ENCODE assay signal across 19 cellular contexts in the genomic region with DNA sequence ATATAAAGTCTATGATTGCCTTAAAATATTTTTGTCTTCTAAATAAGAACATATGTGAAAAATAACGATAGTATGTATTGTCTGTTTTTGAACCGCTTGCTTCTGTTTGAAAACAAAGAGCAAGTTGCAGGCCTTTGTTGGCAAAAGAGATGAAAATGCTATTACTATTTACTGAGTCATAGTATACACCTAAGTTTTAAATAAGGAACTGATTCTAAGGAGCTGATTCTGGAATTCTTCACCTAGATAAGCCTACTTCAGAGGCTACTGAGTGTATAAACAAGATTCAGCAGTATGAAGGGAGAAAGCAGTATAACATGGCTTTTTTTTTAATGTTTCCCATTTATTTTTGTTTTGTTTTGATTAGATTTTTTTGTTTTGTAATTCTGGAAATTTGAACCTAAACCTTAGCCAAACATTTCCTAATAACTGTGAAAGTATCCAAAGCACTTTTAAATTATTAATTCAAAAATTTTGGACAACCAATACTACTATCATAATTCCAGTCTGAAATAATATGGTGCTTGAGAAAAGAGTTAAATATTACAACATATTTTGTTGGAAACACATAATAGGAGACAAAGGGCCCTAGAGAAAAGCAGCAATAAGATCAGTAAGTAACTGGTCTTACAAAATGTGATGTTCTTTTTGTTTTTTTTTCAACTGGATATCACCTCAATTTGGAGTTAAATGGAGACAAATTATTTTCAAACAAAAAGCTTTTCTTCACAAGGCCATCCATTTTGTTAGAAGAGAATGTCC. TPM values are rescaled to one million over a fixed set of nuclear protein-coding genes. Genes with fewer than 3 reads are reported as not detected.
DNase-seq lines count a peak whose midpoint lies in the region; ATAC-seq, FAIRE-seq and TF ChIP-seq lines count a peak whose summit lies in the region.
"Had no signal": no experiment of that assay in that cellular context is flagged by ENCODE, and none has a peak within 500 bp of the region (broad histone marks: within the 10 kb centered on the region; RNA-seq: fewer than 3 reads in every experiment).

No MANE protein-coding gene starts in this region.

- H3K79me2 ChIP-seq in GM12878 (ENCODE audit: control insufficient read depth, insufficient read depth, low read length), result no peaks in the 10 kb centered on the region; the same call in 1 of the 2 replicates

- H3K27ac ChIP-seq in GM12878 (ENCODE audit: control insufficient read depth, insufficient read depth) (no peak overlapping the region), foreskin keratinocyte (no peak overlapping the region), subcutaneous abdominal adipose tissue (ENCODE audit: low read depth, low read length) (peak overlapping the region; percentile 57), heart right ventricle (no peak overlapping the region)
- H3K27ac ChIP-seq: SJCRH30 had no signal

- no peak overlapping the region for H3K4me2 ChIP-seq in GM12878 (ENCODE audit: control insufficient read depth, insufficient read depth)

- H3K36me3 ChIP-seq in GM12878 (ENCODE audit: control insufficient read depth in 2 of 2, insufficient read depth in 2 of 2, low read length in 1 of 2) (no peaks in the 10 kb centered on the region; a peak in 2 of 4 replicates), subcutaneous abdominal adipose tissue (ENCODE audit: control insufficient read depth in 5 of 5, insufficient read depth in 5 of 5, low read length in 5 of 5) (no peaks in the 10 kb centered on the region), heart right ventricle (peaks cover 0 to 13% (median 0%) of the 10 kb centered on the region in 9 donors)
- H3K36me3 ChIP-seq: BE2C had no signal

- H3K4me1 ChIP-seq in GM12878 (ENCODE audit: control insufficient read depth, insufficient read depth, low read length) (no peaks in the 10 kb centered on the region), foreskin keratinocyte (peaks cover 12% of the 10 kb centered on the region), subcutaneous abdominal adipose tissue (ENCODE audit: control insufficient read depth in 5 of 5, insufficient read depth in 5 of 5, low read length in 5 of 5) (peaks cover 0 to 28% (median 15%) of the 10 kb centered on the region in 5 donors), heart right ventricle (peaks cover 0 to 28% (median 16%) of the 10 kb centered on the region in 9 donors)
- H3K4me1 ChIP-seq: SJCRH30 had no signal

- CTCF ChIA-PET in GM12878 (lab: Yijun Ruan, JAX), result no interaction called here

- no peaks in the 10 kb centered on the region for H3K9me3 ChIP-seq in GM12878 (replicated peaks; ENCODE audit: control insufficient read depth, insufficient read depth, low read length)
- H3K9me3 ChIP-seq in subcutaneous abdominal adipose tissue (ENCODE audit: control insufficient read depth in 5 of 5, low read length in 5 of 5), result no peaks in the 10 kb centered on the region
- H3K9me3 ChIP-seq in heart right ventricle, result no peaks in the 10 kb centered on the region
- H3K9me3 ChIP-seq: BE2C, SJCRH30 had no signal

- intact Hi-C loops in GM12878 (cut with micrococcal nuclease; ENCODE audit: unreplicated experiment), result no loop called here
- intact Hi-C loops in heart right ventricle (cut with DNase I), result no loop called here

- no peak for FAIRE-seq in GM12878 (lab: Jason Lieb, UNC)
- FAIRE-seq: GM12892 had no signal

- TF ChIP-seq CTCF in GM12878 (IDR thresholded peaks at IDR 0.05 in 2 of 3, conservative IDR thresholded peaks at IDR 0.05 in 1 of 3; ENCODE audit: control insufficient read depth in 2 of 3, extremely low read depth in 1 of 3, insufficient read depth in 1 of 3, low read depth in 3 of 3, low read length in 3 of 3) (no peak), foreskin keratinocyte (conservative IDR thresholded peaks at IDR 0.05) (no peak), heart right ventricle (IDR thresholded peaks at IDR 0.05) (no peak)

- DNase-seq in NCI-H1930 (lab: John Stamatoyannopoulos, UW) (peak; percentile 32 to 35), GM12878 (ENCODE audit: low read depth, low spot score) (no peak), foreskin keratinocyte (peak in 1 of 2 donors; percentile 36), RPMI8226 (no peak), heart right ventricle (no peak)
- DNase-seq in activated naive CD4-positive, alpha-beta T cell (lab: John Stamatoyannopoulos, UW), result no peak
- DNase-seq: activated CD8-positive, alpha-beta memory T cell treated with anti-CD3 and anti-CD28 coated beads for 24 hours; activated naive CD8-positive, alpha-beta T cell treated with anti-CD3 and anti-CD28 coated beads, Interleukin-2, amount 50 U/mL, for 24 hours; BE2C; cerebellar nuclear complex; effector memory CD8-positive, alpha-beta T cell; GF-D8; naive B cell; NCI-H1105; NCI-H524 treated with DMSO at 0.1 percent for 48 hours; SJCRH30; stimulated activated CD4-positive, alpha-beta T cell treated with anti-CD3 and anti-CD28 coated beads, Interleukin-2, amount 100 ng/mL, for 48 hours had no signal

- ATAC-seq in GM12878, result peak; percentile 37; the same call in 1 of the 3 replicates
- peak; percentile 86 for ATAC-seq in foreskin keratinocyte
- ATAC-seq in heart right ventricle, result no peak
- ATAC-seq: activated naive CD8-positive, alpha-beta T cell treated with anti-CD3 and anti-CD28 coated beads, Interleukin-2, amount 50 U/mL, for 24 hours; effector memory CD8-positive, alpha-beta T cell had no signal

- in situ Hi-C loops in GM12878 (cut with MboI), result no loop called here

- H3K4me3 ChIP-seq in GM12878, result no peak overlapping the region
- H3K4me3 ChIP-seq in subcutaneous abdominal adipose tissue (ENCODE audit: low read depth in 1 of 5, low read length in 5 of 5), result no peak overlapping the region
- H3K4me3 ChIP-seq in heart right ventricle, result no peak overlapping the region
- H3K4me3 ChIP-seq: SJCRH30 had no signal

- no peak for TF ChIP-seq POLR2A in GM12878 (IDR thresholded peaks at IDR 0.05; ENCODE audit: low read depth, low read length)

- no peak for TF ChIP-seq RAD21 in GM12878 (IDR thresholded peaks at IDR 0.05; ENCODE audit: insufficient read depth, low read depth, low read length)

- H3K9ac ChIP-seq in GM12878 (ENCODE audit: control insufficient read depth, insufficient read depth, low read length), result no peak overlapping the region
- peak overlapping the region in 1 of 5 donors; percentile 60 for H3K9ac ChIP-seq in subcutaneous abdominal adipose tissue (ENCODE audit: low read length in 5 of 5)

- TF ChIP-seq EP300 in GM12878 (IDR thresholded peaks at IDR 0.05; ENCODE audit: borderline replicate concordance in 1 of 2, control insufficient read depth in 1 of 2, low read depth in 2 of 2, low read length in 2 of 2), result no peak

- WGBS in GM12878 (ENCODE audit: insufficient coverage, insufficient replicate concordance, low lambda C conversion rate, missing lambda C conversion rate), result 100% methylated on average over 2 of the region's 2 CpGs
- 84 to 85% methylated on average over 2 of the region's 2 CpGs for WGBS in heart right ventricle, 2 donors

- POLR2A ChIA-PET in GM12878 (lab: Charles Lee), result no interaction called here

- H2AFZ ChIP-seq in GM12878 (ENCODE audit: control insufficient read depth, low read depth, low read length), result no peak overlapping the region

- BruUV-seq in GM12878 (replicated peaks; lab: Mats Ljungman, UMichigan), result no TSS peak

- RAD21 ChIA-PET in GM12878 (lab: Charles Lee; ENCODE audit: unreplicated experiment), result no interaction called here

- SMC1A ChIA-PET in GM12878 (lab: Charles Lee; ENCODE audit: uncharacterized antibody, unreplicated experiment), result interaction anchor here (1.0 to 1.4 kb wide), 3 partner anchors 9 to 14 kb away, joined by 3 to 5 read pairs (median 4); no protein-coding TSS in a partner anchor

- H4K20me1 ChIP-seq in GM12878 (ENCODE audit: control insufficient read depth, insufficient read depth), result no peaks in the 10 kb centered on the region

- H3K27me3 ChIP-seq in GM12878 (replicated peaks in 1 of 2; ENCODE audit: control insufficient read depth in 2 of 2, insufficient read depth in 2 of 2, low read length in 1 of 2) (no peaks in the 10 kb centered on the region), foreskin keratinocyte (no peaks in the 10 kb centered on the region), subcutaneous abdominal adipose tissue (ENCODE audit: control insufficient read depth in 5 of 5, insufficient read depth in 4 of 5, low read length in 5 of 5) (no peaks in the 10 kb centered on the region), heart right ventricle (no peaks in the 10 kb centered on the region)
- H3K27me3 ChIP-seq: BE2C, SJCRH30 had no signal

TF ChIP-seq in GM12878, 131 proteins besides CTCF, POLR2A, EP300 and RAD21 (continues in another document):
- TF ChIP-seq PAX5 (IDR thresholded peaks at IDR 0.05; ENCODE audit: borderline replicate concordance, low read depth, low read length) (no peak), ASH2L (IDR thresholded peaks at IDR 0.05; ENCODE audit: borderline replicate concordance, low read depth) (no peak), ZBED1 (IDR thresholded peaks at IDR 0.05; ENCODE audit: borderline replicate concordance) (no peak), GATAD2B (conservative IDR thresholded peaks at IDR 0.05; ENCODE audit: low read depth) (no peak)

RNA-seq across cellular contexts. Expression of a gene that starts 20.9 kb away (rescaled TPM):
- total RNA-seq in GM12878 (2013; cell fraction: nucleolus; rRNA removed), result 27.7 and 32.0 TPM in 2 replicates
- total RNA-seq in GM12878 (2014; rRNA removed), result 13.0 and 15.1 TPM in 2 replicates
- total RNA-seq in GM12878 (2014; rRNA removed; fragmentation: Illumina TruSeq; extraction: Trizol), result 25.3 and 26.0 TPM in 2 replicates
- 12.1 and 13.0 TPM in 2 replicates for total RNA-seq in GM12878 (2021)
- polyA plus RNA-seq in GM12878 (2011; ENCODE audit: low read depth), result 3.5 TPM
- 8.5 and 14.8 TPM in 2 replicates for polyA plus RNA-seq in GM12878 (2011; rRNA removed)
- 3.5 and 4.3 TPM in 2 replicates for polyA plus RNA-seq in GM12878 (2011; cell fraction: cytosol; rRNA removed)
- polyA plus RNA-seq in GM12878 (2011; cell fraction: nucleus; rRNA removed), result 2.9 and 4.1 TPM in 2 replicates
- 4.9 and 5.2 TPM in 2 replicates for polyA plus RNA-seq in GM12878 (2012)
- 14.3 and 18.6 TPM in 2 replicates for polyA plus RNA-seq in GM12878 (2014; fragmentation: Illumina TruSeq; extraction: Trizol)
- polyA plus RNA-seq in GM12878 (2014; fragmentation: Nextera tagmentation; extraction: Ambion mirVana), result 10 to 100 TPM; 11.4 to 19.2 TPM
- polyA plus RNA-seq in GM12878 (2014; rRNA removed), result 6.3 and 8.9 TPM in 2 replicates
- polyA plus RNA-seq in GM12878 (2016; fragmentation: Nextera tagmentation; extraction: Ambion mirVana), result 10 to 100 TPM; 16.0 to 18.2 TPM
- 3.4 and 4.2 TPM in 2 replicates for polyA minus RNA-seq in GM12878 (2011; rRNA and poly(A)+ RNA removed)
- 4.4 and 6.5 TPM in 2 replicates for polyA minus RNA-seq in GM12878 (2011; cell fraction: cytosol; rRNA and poly(A)+ RNA removed)
- 4.6 and 7.0 TPM in 2 replicates for polyA minus RNA-seq in GM12878 (2011; cell fraction: nucleus; rRNA and poly(A)+ RNA removed)
- 16.3 and 18.2 TPM in 2 replicates for total RNA-seq in foreskin keratinocyte
- 3.0 and 3.8 TPM in 2 replicates for polyA plus RNA-seq in foreskin keratinocyte
- total RNA-seq in heart right ventricle, result 10 to 100 TPM in 1 of 10 donors, 1 to 10 TPM in 9; 6.4 to 10.4 (median 7.9) TPM
- polyA plus RNA-seq in heart right ventricle, result 1 to 10 TPM; 1.3 to 2.8 TPM

Comparison
In these comparisons a context has a peak if more than half of its experiments do, and no peak if none do; other contexts are left out.
1. DNase-seq: peak in NCI-H1930 (2 of 2); none in GM12878 (single experiment), RPMI8226 (single experiment), activated naive CD4-positive, alpha-beta T cell (0 of 4) and heart right ventricle (0 of 2).
2. ATAC-seq: peak in GM12878 (single experiment) and foreskin keratinocyte (single experiment); none in heart right ventricle (0 of 8).